Comparison of ENCODE assay signal across 8 cellular contexts in genomic region chr21:25607812-25608737, GRCh38. TPM values are rescaled to one million over a fixed set of nuclear protein-coding genes. Genes with fewer than 3 reads are reported as not detected.
DNase-seq lines count a peak whose midpoint lies in the region; ATAC-seq and TF ChIP-seq lines count a peak whose summit lies in the region.

No MANE protein-coding gene starts in this region.

- H3K36me3 Mint-ChIP-seq in GM23338 (ENCODE audit: low read depth) (peaks cover 20% of the 10 kb centered on the region), neural crest cell (ENCODE audit: low read depth) (peaks cover under 1% of the 10 kb centered on the region)

- H3K36me3 ChIP-seq in GM23338 (ENCODE audit: insufficient read depth) (peaks cover 18% of the 10 kb centered on the region), Karpas-422 (ENCODE audit: insufficient read depth, low read length) (peaks cover 21% of the 10 kb centered on the region)

- peak overlapping the region; percentile 77 for H3K4me3 ChIP-seq in GM23338
- H3K4me3 ChIP-seq in Karpas-422 (ENCODE audit: low read length), result peak overlapping the region; percentile 94

- H3K27ac Mint-ChIP-seq in GM23338 (no peak overlapping the region), neural crest cell (ENCODE audit: unreplicated experiment) (no peak overlapping the region)
- peak overlapping the region; percentile 98 to 99 for H3K27ac Mint-ChIP-seq in stimulated activated naive CD8-positive, alpha-beta T cell treated with anti-CD3 and anti-CD28 coated beads, Interleukin-15, amount 100 ng/mL, for 72 hours

- H3K4me2 ChIP-seq in GM23338 (peak overlapping the region; percentile 99), Karpas-422 (ENCODE audit: low read depth, low read length, poor library complexity, severe bottlenecking) (peak overlapping the region; percentile 98)

- no peak overlapping the region for H3K27ac ChIP-seq in GM23338 (ENCODE audit: low read depth)
- no peak overlapping the region for H3K27ac ChIP-seq in Karpas-422 (ENCODE audit: low read length)
- H3K27ac ChIP-seq in RWPE1, result peak overlapping the region; percentile 84
- no peak overlapping the region for H3K27ac ChIP-seq in foreskin keratinocyte

- H3K4me1 Mint-ChIP-seq in GM23338, result peaks cover 5% of the 10 kb centered on the region; the same call in 2 of the 3 replicates
- peaks cover 27% of the 10 kb centered on the region for H3K4me1 Mint-ChIP-seq in neural crest cell
- H3K4me1 Mint-ChIP-seq in stimulated activated naive CD8-positive, alpha-beta T cell treated with anti-CD3 and anti-CD28 coated beads, Interleukin-15, amount 100 ng/mL, for 72 hours, result peaks cover 35% of the 10 kb centered on the region

- H4K20me1 ChIP-seq in GM23338 (replicated peaks; ENCODE audit: insufficient read depth) (no peaks in the 10 kb centered on the region), Karpas-422 (ENCODE audit: insufficient read depth, low read depth, low read length) (no peaks in the 10 kb centered on the region)

- ATAC-seq in GM23338, result peak; percentile 86
- ATAC-seq in foreskin keratinocyte, result peak; percentile 82
- ATAC-seq in stimulated activated naive CD8-positive, alpha-beta T cell treated with anti-CD3 and anti-CD28 coated beads, Interleukin-15, amount 100 ng/mL, for 72 hours, result peak; percentile 86

- no peaks in the 10 kb centered on the region for H3K4me1 ChIP-seq in GM23338 (ENCODE audit: insufficient read depth)
- H3K4me1 ChIP-seq in Karpas-422 (ENCODE audit: low read length), result peaks cover 27% of the 10 kb centered on the region
- no peaks in the 10 kb centered on the region for H3K4me1 ChIP-seq in foreskin keratinocyte

- H3K9ac ChIP-seq in Karpas-422 (ENCODE audit: low read length), result peak overlapping the region; percentile 93

- peak overlapping the region; percentile 93 for H3K4me3 Mint-ChIP-seq in GM23338
- H3K4me3 Mint-ChIP-seq in neural crest cell, result peak overlapping the region; percentile 99
- peak overlapping the region; percentile 93 for H3K4me3 Mint-ChIP-seq in stimulated activated naive CD8-positive, alpha-beta T cell treated with anti-CD3 and anti-CD28 coated beads, Interleukin-15, amount 100 ng/mL, for 72 hours

- peaks cover 26% of the 10 kb centered on the region for H3K79me2 ChIP-seq in GM23338 (replicated peaks; ENCODE audit: insufficient read depth)
- peaks cover 37% of the 10 kb centered on the region for H3K79me2 ChIP-seq in Karpas-422 (ENCODE audit: low read length)

- H3K27me3 Mint-ChIP-seq in GM23338 (ENCODE audit: insufficient read depth, low read depth, poor library complexity) (no peaks in the 10 kb centered on the region), neural crest cell (ENCODE audit: low read depth) (no peaks in the 10 kb centered on the region)
- H3K27me3 Mint-ChIP-seq in stimulated activated naive CD8-positive, alpha-beta T cell treated with anti-CD3 and anti-CD28 coated beads, Interleukin-15, amount 100 ng/mL, for 72 hours, result no peaks in the 10 kb centered on the region

- POLR2A ChIA-PET in RWPE1 (lab: Yijun Ruan, JAX; ENCODE audit: low non-redundant PET), result no interaction called here

- DNase-seq in EH (ENCODE audit: low read depth), result peak; percentile 79
- peak; percentile 92 for DNase-seq in GM23338 (ENCODE audit: low spot score)
- peak; percentile 93 for DNase-seq in Karpas-422
- peak; percentile 80 for DNase-seq in RWPE1 (ENCODE audit: low spot score)
- peak; percentile 13 for DNase-seq in activated gamma-delta T cell (lab: John Stamatoyannopoulos, UW)
- peak; percentile 54 to 73 for DNase-seq in foreskin keratinocyte
- peak; percentile 62 for DNase-seq in neural crest cell (ENCODE audit: low read depth, low spot score)
- DNase-seq in stimulated activated naive CD8-positive, alpha-beta T cell treated with anti-CD3 and anti-CD28 coated beads, Interleukin-15, amount 100 ng/mL, for 72 hours, result peak; percentile 76 to 82

- H3F3A ChIP-seq in GM23338 (replicated peaks; ENCODE audit: low read depth), result no peaks in the 10 kb centered on the region

- H3K9me3 ChIP-seq in Karpas-422 (ENCODE audit: low read length), result no peaks in the 10 kb centered on the region

- no peaks in the 10 kb centered on the region for H3K27me3 ChIP-seq in GM23338 (ENCODE audit: insufficient read depth)
- no peaks in the 10 kb centered on the region for H3K27me3 ChIP-seq in Karpas-422 (ENCODE audit: low read length)
- no peaks in the 10 kb centered on the region for H3K27me3 ChIP-seq in foreskin keratinocyte

- H2AFZ ChIP-seq in GM23338, result peak overlapping the region; percentile 91
- H2AFZ ChIP-seq in Karpas-422 (ENCODE audit: low read length), result peak overlapping the region; percentile 100

- H3K9me3 Mint-ChIP-seq in GM23338 (no peaks in the 10 kb centered on the region), neural crest cell (no peaks in the 10 kb centered on the region)
- no peaks in the 10 kb centered on the region for H3K9me3 Mint-ChIP-seq in stimulated activated naive CD8-positive, alpha-beta T cell treated with anti-CD3 and anti-CD28 coated beads, Interleukin-15, amount 100 ng/mL, for 72 hours

- CTCF ChIA-PET in RWPE1 (lab: Yijun Ruan, JAX), result interaction anchor here (0.5 to 1.2 kb wide), 16 partner anchors 16 to 1090 kb away, joined by 3 to 7 read pairs (median 3); no protein-coding TSS in a partner anchor

- H3K9me2 ChIP-seq in GM23338 (ENCODE audit: insufficient read depth) (no peaks in the 10 kb centered on the region), Karpas-422 (replicated peaks; ENCODE audit: insufficient read depth, low read length) (no peaks in the 10 kb centered on the region)

- TF ChIP-seq CTCF in GM23338 (conservative IDR thresholded peaks at IDR 0.05; ENCODE audit: low read depth in 2 of 2) (peak; percentile 93 to 96), RWPE1 (conservative IDR thresholded peaks at IDR 0.05; ENCODE audit: low read depth) (peak; percentile 91), foreskin keratinocyte (conservative IDR thresholded peaks at IDR 0.05) (peak; percentile 97), neural crest cell (conservative IDR thresholded peaks at IDR 0.05) (peak; percentile 93)

TF ChIP-seq in GM23338, 12 proteins besides CTCF, POLR2A, EP300 and RAD21:
- TF ChIP-seq JUNB (IDR thresholded peaks at IDR 0.05; ENCODE audit: unreplicated experiment), result no peak
- TF ChIP-seq REST (IDR thresholded peaks at IDR 0.05; ENCODE audit: unreplicated experiment), result no peak
- TF ChIP-seq CREB1 (CRISPR knock-in tag; IDR thresholded peaks at IDR 0.05; ENCODE audit: low read depth), result no peak

RNA-seq across cellular contexts. Expression of gene MRPL39, which starts 0.8 kb away (rescaled TPM):
- total RNA-seq in GM23338 (2014; rRNA removed; shearing (Covaris generic)), result 40.7 and 50.5 TPM in 2 replicates
- 120 and 132 TPM in 2 replicates for polyA plus RNA-seq in GM23338 (2016; fragmentation: Nextera tagmentation; extraction: Ambion mirVana)
- 40.0 and 47.9 TPM in 2 replicates for total RNA-seq in Karpas-422 (2014; rRNA removed; shearing (Covaris generic); ENCODE audit: low replicate concordance)
- total RNA-seq in foreskin keratinocyte, result 53.7 and 59.0 TPM in 2 replicates
- polyA plus RNA-seq in foreskin keratinocyte, result 51.1 and 62.0 TPM in 2 replicates
- 36.5 and 39.0 TPM in 2 replicates for total RNA-seq in neural crest cell

RNA-seq across cellular contexts. Expression of gene JAM2, which starts 31.0 kb away (rescaled TPM):
- total RNA-seq in GM23338 (2014; rRNA removed; shearing (Covaris generic)), result 4.9 and 8.7 TPM in 2 replicates
- polyA plus RNA-seq in GM23338 (2016; fragmentation: Nextera tagmentation; extraction: Ambion mirVana), result 12.2 and 14.6 TPM in 2 replicates
- 0.26 and 0.83 TPM in 2 replicates for total RNA-seq in Karpas-422 (2014; rRNA removed; shearing (Covaris generic); ENCODE audit: low replicate concordance)
- not detected in 2 replicates for total RNA-seq in foreskin keratinocyte
- not detected in 2 replicates for polyA plus RNA-seq in foreskin keratinocyte
- 26.2 and 29.7 TPM in 2 replicates for total RNA-seq in neural crest cell

Comparison
In these comparisons a context has a peak if more than half of its experiments do, and no peak if none do; other contexts are left out.
1. DNase-seq: peak in every context shown above with its lines; median percentile 93 in Karpas-422; 92 in GM23338; 80 in RWPE1; 79 in EH; 79 in stimulated activated naive CD8-positive, alpha-beta T cell treated with anti-CD3 and anti-CD28 coated beads, Interleukin-15, amount 100 ng/mL, for 72 hours; 64 in foreskin keratinocyte; 62 in neural crest cell; 13 in activated gamma-delta T cell.
2. H3K27ac Mint-ChIP-seq: peak in stimulated activated naive CD8-positive, alpha-beta T cell treated with anti-CD3 and anti-CD28 coated beads, Interleukin-15, amount 100 ng/mL, for 72 hours (2 of 2); none in GM23338 (single experiment) and neural crest cell (single experiment).
3. Peak in every context shown above with its lines, with median percentiles within 50 percentile points of each other: ATAC-seq, H3K4me3 Mint-ChIP-seq and CTCF ChIP-seq.